In genomic region chr12:6115389-6115788, GRCh38 we compare ENCODE assay signal across 33 cellular contexts. TPM values are rescaled to one million over a fixed set of nuclear protein-coding genes. Genes with fewer than 3 reads are reported as not detected.
DNase-seq lines count a peak whose midpoint lies in the region; ATAC-seq, FAIRE-seq and TF ChIP-seq lines count a peak whose summit lies in the region.
"Had no signal": no experiment of that assay in that cellular context is flagged by ENCODE, and none has a peak within 500 bp of the region (broad histone marks: within the 10 kb centered on the region; RNA-seq: fewer than 3 reads in every experiment).

No MANE protein-coding gene starts in this region.

- H3K79me2 ChIP-seq in astrocyte (ENCODE audit: insufficient read depth, low read length) (no peaks in the 10 kb centered on the region), osteoblast (ENCODE audit: insufficient read depth, low read length) (no peaks in the 10 kb centered on the region)

- H3K27ac ChIP-seq in left ventricle myocardium inferior (replicated peaks) (peak overlapping the region; percentile 88), astrocyte (ENCODE audit: low read depth, low read length) (peak overlapping the region; percentile 51), osteoblast (ENCODE audit: low read depth, low read length) (no peak overlapping the region)
- H3K27ac ChIP-seq in CD4-positive, alpha-beta T cell (ENCODE audit: low read depth, low read length): no peak overlapping the region
- H3K27ac ChIP-seq: epithelial cell of prostate, SJCRH30 had no signal

- H3K4me1 ChIP-seq in left ventricle myocardium inferior (peaks cover 47% of the 10 kb centered on the region), astrocyte (ENCODE audit: insufficient read depth, low read length) (peaks cover 30% of the 10 kb centered on the region), osteoblast (ENCODE audit: insufficient read depth, low read length) (peaks cover 5% of the 10 kb centered on the region)
- H3K4me1 ChIP-seq: breast epithelium, SJCRH30, uterus had no signal

- no peaks in the 10 kb centered on the region for H3K9me3 Mint-ChIP-seq in astrocyte (ENCODE audit: unreplicated experiment)
- H3K9me3 Mint-ChIP-seq in CD4-positive, alpha-beta T cell: no peaks in the 10 kb centered on the region
- H3K9me3 Mint-ChIP-seq: activated B cell treated with CpG ODN at 0.5 μM for 24 hours; naive thymus-derived CD8-positive, alpha-beta T cell; stimulated activated naive B cell treated with anti-CD40 and anti-IgM and Interleukin-4, amounts not matched to agents 10 μg/mL and 1 μg/mL and 100 μg/mL, for 72 hours had no signal

- no peaks in the 10 kb centered on the region for H3K36me3 Mint-ChIP-seq in astrocyte (ENCODE audit: low read depth, unreplicated experiment)
- H3K36me3 Mint-ChIP-seq in CD4-positive, alpha-beta T cell (ENCODE audit: low read depth): no peaks in the 10 kb centered on the region
- H3K36me3 Mint-ChIP-seq: naive thymus-derived CD8-positive, alpha-beta T cell; stimulated activated naive B cell treated with anti-CD40 and anti-IgM and Interleukin-4, amounts not matched to agents 10 μg/mL and 1 μg/mL and 100 μg/mL, for 72 hours had no signal

- CTCF ChIA-PET in CD4-positive, alpha-beta T cell (lab: Charles Lee): no interaction called here

- ATAC-seq in CD4-positive, alpha-beta T cell (ENCODE audit: poor library complexity): no peak
- no peak for ATAC-seq in GM19023 (IDR thresholded peaks at IDR 0.05; ENCODE audit: unreplicated experiment)
- ATAC-seq: naive thymus-derived CD8-positive, alpha-beta T cell; stimulated activated naive B cell treated with anti-CD40 and anti-IgM and Interleukin-4, amounts not matched to agents 10 μg/mL and 1 μg/mL and 100 μg/mL, for 72 hours had no signal

- H3K9ac ChIP-seq in astrocyte (ENCODE audit: low read length): peak overlapping the region; percentile 49

- intact Hi-C loops in left ventricle myocardium inferior (cut with micrococcal nuclease): no loop called here
- intact Hi-C loops in cardiac septum (cut with DNase I): no loop called here
- intact Hi-C loops in CD4-positive, alpha-beta T cell (cut with DNase I, micrococcal nuclease): loop anchor here in 1 of 2 experiments (5.0 kb wide), 1 partner anchor 1273 kb away; no protein-coding TSS in a partner anchor

- DNase-seq in left ventricle myocardium inferior: no peak
- DNase-seq in cardiac septum (ENCODE audit: low spot score): no peak
- no peak for DNase-seq in astrocyte (ENCODE audit: low read depth)
- peak; percentile 61 for DNase-seq in osteoblast (ENCODE audit: insufficient read length, low spot score, missing footprints)
- no peak for DNase-seq in CD4-positive, alpha-beta T cell
- no peak for DNase-seq in effector CD8-positive, alpha-beta T cell (lab: John Stamatoyannopoulos, UW)
- DNase-seq: ACHN; activated B cell treated with CpG ODN at 0.5 μM for 24 hours; activated CD4-positive, alpha-beta T cell treated with anti-CD3 and anti-CD28 coated beads, Interleukin-2, amount 50 U/mL, for 48 hours; activated naive CD4-positive, alpha-beta T cell treated with anti-CD3 and anti-CD28 coated beads, Interleukin-2, amount 50 U/mL, for 16 hours; amygdala; BE2C; effector CD4-positive, alpha-beta T cell; EL; naive thymus-derived CD8-positive, alpha-beta T cell; NCI-H1092; NCI-H187; NCI-H446 treated with DMSO at 0.1 percent for 48 hours; NCI-H774; nucleus accumbens; SJCRH30; stimulated activated CD4-positive, alpha-beta T cell treated with anti-CD3 and anti-CD28 coated beads, Interleukin-15, amount 100 ng/mL, for 24 hours; stimulated activated CD4-positive, alpha-beta T cell treated with anti-CD3 and anti-CD28 coated beads, Interleukin-4, amount 100 ng/mL, for 4 hours; stimulated activated naive B cell treated with anti-CD40 and anti-IgM and Interleukin-4, amounts not matched to agents 10 μg/mL and 1 μg/mL and 100 μg/mL, for 72 hours; T-helper 1 cell; uterus had no signal

- peaks cover 16% of the 10 kb centered on the region for H3K4me1 Mint-ChIP-seq in astrocyte (ENCODE audit: low read depth, unreplicated experiment)
- H3K4me1 Mint-ChIP-seq in CD4-positive, alpha-beta T cell (ENCODE audit: low read depth): no peaks in the 10 kb centered on the region
- H3K4me1 Mint-ChIP-seq: activated B cell treated with CpG ODN at 0.5 μM for 24 hours had no signal

- H3K4me3 ChIP-seq in left ventricle myocardium inferior (peak overlapping the region; percentile 63), astrocyte (ENCODE audit: insufficient read depth, low read depth, low read length) (no peak overlapping the region), osteoblast (ENCODE audit: insufficient read depth, low read length) (no peak overlapping the region)
- H3K4me3 ChIP-seq: breast epithelium, SJCRH30, uterus had no signal

- peaks cover 2% of the 10 kb centered on the region for H3K27me3 Mint-ChIP-seq in astrocyte (ENCODE audit: low read depth, unreplicated experiment)
- H3K27me3 Mint-ChIP-seq in CD4-positive, alpha-beta T cell: no peaks in the 10 kb centered on the region

- H3K9me3 ChIP-seq in left ventricle myocardium inferior (replicated peaks) (no peaks in the 10 kb centered on the region), astrocyte (ENCODE audit: insufficient read depth, low read depth, low read length) (no peaks in the 10 kb centered on the region), osteoblast (ENCODE audit: low read depth, low read length) (no peaks in the 10 kb centered on the region)
- H3K9me3 ChIP-seq in CD4-positive, alpha-beta T cell (ENCODE audit: control insufficient read depth, low read length): no peaks in the 10 kb centered on the region
- H3K9me3 ChIP-seq: BE2C, breast epithelium, SJCRH30, uterus had no signal

- TF ChIP-seq CTCF in left ventricle myocardium inferior (IDR thresholded peaks at IDR 0.05; ENCODE audit: borderline replicate concordance) (no peak), astrocyte (IDR thresholded peaks at IDR 0.05; ENCODE audit: insufficient read depth, low read depth, low read length) (no peak), osteoblast (IDR thresholded peaks at IDR 0.05; ENCODE audit: extremely low read depth, low read depth, low read length) (no peak)
- no peak for TF ChIP-seq CTCF in CD4-positive, alpha-beta T cell (IDR thresholded peaks at IDR 0.05)

- H3K27me3 ChIP-seq in left ventricle myocardium inferior (ENCODE audit: low read depth) (no peaks in the 10 kb centered on the region), astrocyte (ENCODE audit: insufficient read depth, low read length) (no peaks in the 10 kb centered on the region), osteoblast (ENCODE audit: insufficient read depth, low read length) (no peaks in the 10 kb centered on the region)
- H3K27me3 ChIP-seq in CD4-positive, alpha-beta T cell (ENCODE audit: control insufficient read depth, insufficient read depth, low read length): no peaks in the 10 kb centered on the region
- H3K27me3 ChIP-seq: BE2C, breast epithelium, SJCRH30, uterus had no signal

- no peaks in the 10 kb centered on the region for H4K20me1 ChIP-seq in astrocyte (ENCODE audit: insufficient read depth, low read length)
- H4K20me1 ChIP-seq in osteoblast (ENCODE audit: insufficient read depth, low read length): no peaks in the 10 kb centered on the region

- H3K4me2 ChIP-seq in astrocyte (ENCODE audit: low read length) (no peak overlapping the region), osteoblast (ENCODE audit: insufficient read depth, low read length) (no peak overlapping the region)

- POLR2A ChIA-PET in CD4-positive, alpha-beta T cell (lab: Charles Lee): no interaction called here

- peaks cover 10% of the 10 kb centered on the region for H3K36me3 ChIP-seq in left ventricle myocardium inferior
- H3K36me3 ChIP-seq in astrocyte (ENCODE audit: insufficient read depth, low read length): no peaks in the 10 kb centered on the region
- H3K36me3 ChIP-seq in osteoblast (ENCODE audit: insufficient read depth, low read length): no peaks in the 10 kb centered on the region
- H3K36me3 ChIP-seq: BE2C, breast epithelium, SJCRH30, uterus had no signal

- peak overlapping the region; percentile 66 for H3K27ac Mint-ChIP-seq in astrocyte (ENCODE audit: unreplicated experiment)
- no peak overlapping the region for H3K27ac Mint-ChIP-seq in CD4-positive, alpha-beta T cell
- H3K27ac Mint-ChIP-seq: activated B cell treated with CpG ODN at 0.5 μM for 24 hours; stimulated activated naive B cell treated with anti-CD40 and anti-IgM and Interleukin-4, amounts not matched to agents 10 μg/mL and 1 μg/mL and 100 μg/mL, for 72 hours had no signal

- no peak for FAIRE-seq in astrocyte (lab: Jason Lieb, UNC)
- FAIRE-seq: GM18507, islet of Langerhans, RCC 7860 had no signal

- peak overlapping the region; percentile 13 for H2AFZ ChIP-seq in astrocyte (ENCODE audit: low read depth, low read length)
- peak overlapping the region; percentile 1 for H2AFZ ChIP-seq in osteoblast (ENCODE audit: low read length)

- H3K4me3 Mint-ChIP-seq in astrocyte (ENCODE audit: unreplicated experiment): no peak overlapping the region
- no peak overlapping the region for H3K4me3 Mint-ChIP-seq in CD4-positive, alpha-beta T cell
- H3K4me3 Mint-ChIP-seq: activated B cell treated with CpG ODN at 0.5 μM for 24 hours; naive thymus-derived CD8-positive, alpha-beta T cell; stimulated activated naive B cell treated with anti-CD40 and anti-IgM and Interleukin-4, amounts not matched to agents 10 μg/mL and 1 μg/mL and 100 μg/mL, for 72 hours had no signal

RNA-seq across cellular contexts. Expression of gene VWF, which starts 9.1 kb away (rescaled TPM):
- 250 TPM for total RNA-seq in left ventricle myocardium inferior
- total RNA-seq in cardiac septum: 350 TPM
- total RNA-seq in astrocyte: 0.23 and 0.82 TPM in 2 replicates
- total RNA-seq in osteoblast: 0.29 and 0.72 TPM in 2 replicates
- total RNA-seq in CD4-positive, alpha-beta T cell: under 1 TPM in 1 of 2 experiments, not detected in 1; 0.20 TPM
- total RNA-seq: activated B cell treated with CpG ODN at 0.5 μM for 24 hours, HT1080 had no signal

Comparison
In these comparisons a context has a peak if more than half of its experiments do, and no peak if none do; other contexts are left out.
1. H3K27ac ChIP-seq: peak in left ventricle myocardium inferior (single experiment) and astrocyte (single experiment); none in osteoblast (single experiment) and CD4-positive, alpha-beta T cell (single experiment).
2. RNA of gene VWF, which starts 9.1 kb away (total RNA-seq): 350 TPM in cardiac septum (single experiment) and 250 TPM in left ventricle myocardium inferior (single experiment); 0.29 to 0.72 TPM in osteoblast, 0.23 to 0.82 TPM in astrocyte and 0.20 TPM in CD4-positive, alpha-beta T cell; every median in the first group is over 100 times any median in the second.